Comparison of ENCODE assay signal across 9 cellular contexts in the genomic region with DNA sequence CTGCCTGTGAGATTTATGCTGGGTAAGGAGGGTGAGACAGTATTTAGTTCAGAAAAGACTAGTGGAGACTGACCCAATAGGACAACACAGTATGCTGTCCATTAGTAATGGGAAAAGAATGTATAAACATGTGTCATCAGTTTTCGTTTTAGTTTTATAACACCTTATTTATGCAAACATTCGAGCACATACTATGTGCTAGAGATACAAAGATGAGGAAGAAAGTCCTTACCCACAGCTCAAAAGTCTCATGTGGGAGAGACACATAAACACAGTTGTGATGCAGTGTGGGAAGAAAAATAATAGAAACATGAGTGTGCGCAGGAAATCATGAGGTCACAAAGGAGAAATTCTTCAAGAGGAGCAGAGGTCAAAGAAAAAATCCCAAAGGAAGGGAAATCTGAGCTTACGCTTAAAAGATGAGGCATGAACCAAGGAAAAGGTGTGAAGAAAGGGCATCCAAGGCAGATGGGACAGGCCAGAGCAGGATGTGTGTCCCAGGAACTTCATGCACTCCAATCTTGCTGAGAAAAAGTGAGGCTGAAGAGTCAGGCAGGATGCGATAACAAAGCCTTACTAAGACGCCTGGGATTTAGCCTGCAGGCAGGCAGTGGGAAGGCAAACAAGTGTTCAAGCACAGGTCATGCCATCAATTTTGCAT. TPM values are rescaled to one million over a fixed set of nuclear protein-coding genes. Genes with fewer than 3 reads are reported as not detected.
DNase-seq lines count a peak whose midpoint lies in the region; TF ChIP-seq lines count a peak whose summit lies in the region.
"Had no signal": no experiment of that assay in that cellular context is flagged by ENCODE, and none has a peak within 500 bp of the region (broad histone marks: within the 10 kb centered on the region; RNA-seq: fewer than 3 reads in every experiment).

No MANE protein-coding gene starts in this region.

- TF ChIP-seq EP300 in sigmoid colon (IDR thresholded peaks at IDR 0.05), result no peak

- H3K27me3 ChIP-seq in sigmoid colon (no peaks in the 10 kb centered on the region), thyroid gland (no peaks in the 10 kb centered on the region)

- H3K36me3 Mint-ChIP-seq in glutamatergic neuron (ENCODE audit: unreplicated experiment), result no peaks in the 10 kb centered on the region

- no peak for TF ChIP-seq CTCF in WI38 (IDR thresholded peaks at IDR 0.05; ENCODE audit: low read depth, low read length)
- no peak for TF ChIP-seq CTCF in glutamatergic neuron (IDR thresholded peaks at IDR 0.05; ENCODE audit: partially characterized antibody, unreplicated experiment)
- no peak for TF ChIP-seq CTCF in sigmoid colon (IDR thresholded peaks at IDR 0.05)
- no peak for TF ChIP-seq CTCF in thyroid gland (IDR thresholded peaks at IDR 0.05)

- peaks cover 0 to 19% (median 17%) of the 10 kb centered on the region in 4 donors for H3K4me1 ChIP-seq in sigmoid colon
- no peaks in the 10 kb centered on the region for H3K4me1 ChIP-seq in thyroid gland

- no peaks in the 10 kb centered on the region for H3K9me3 ChIP-seq in sigmoid colon
- H3K9me3 ChIP-seq in thyroid gland, result no peaks in the 10 kb centered on the region

- intact Hi-C loops in sigmoid colon (cut with DNase I) (no loop called here), thyroid gland (cut with DNase I) (no loop called here)

- H3K9me3 Mint-ChIP-seq in glutamatergic neuron (ENCODE audit: unreplicated experiment), result peaks cover 3% of the 10 kb centered on the region

- DNase-seq in H4 (ENCODE audit: low spot score) (peak; percentile 37), glutamatergic neuron (no peak), sigmoid colon (no peak), erythroblast (lab: John Stamatoyannopoulos, UW) (no peak), mucosa of gallbladder (ENCODE audit: low spot score) (no peak), NCI-H1694 (lab: John Stamatoyannopoulos, UW) (no peak), thyroid gland (no peak)
- DNase-seq: NCI-H510A had no signal

- TF ChIP-seq POLR2A in sigmoid colon (IDR thresholded peaks at IDR 0.05), result no peak
- no peak for TF ChIP-seq POLR2A in erythroblast (IDR thresholded peaks at IDR 0.05; ENCODE audit: low read length)
- TF ChIP-seq POLR2A in thyroid gland (IDR thresholded peaks at IDR 0.05), result no peak

- peaks cover 15% of the 10 kb centered on the region for H3K4me1 Mint-ChIP-seq in glutamatergic neuron (ENCODE audit: low read depth, unreplicated experiment)

- peak overlapping the region; percentile 69 to 84 (median 78) for H3K27ac ChIP-seq in sigmoid colon
- no peak overlapping the region for H3K27ac ChIP-seq in thyroid gland

- H3K27ac Mint-ChIP-seq in glutamatergic neuron (ENCODE audit: unreplicated experiment), result peak overlapping the region; percentile 57

- H3K36me3 ChIP-seq in sigmoid colon (peaks cover 0 to 6% (median 2%) of the 10 kb centered on the region in 4 donors), thyroid gland (peaks cover 0 to 8% of the 10 kb centered on the region in 2 donors)

- H3K4me3 Mint-ChIP-seq in glutamatergic neuron (ENCODE audit: unreplicated experiment), result no peak overlapping the region

- H3K4me3 ChIP-seq in WI38 (ENCODE audit: low read depth, low read length), result peak overlapping the region; percentile 39
- no peak overlapping the region for H3K4me3 ChIP-seq in sigmoid colon
- H3K4me3 ChIP-seq in thyroid gland (replicated peaks in 1 of 3), result no peak overlapping the region

- H3K27me3 Mint-ChIP-seq in glutamatergic neuron (ENCODE audit: unreplicated experiment), result no peaks in the 10 kb centered on the region

- WGBS in sigmoid colon, 2 donors, result 75 to 83% methylated on average over 6 of the region's 6 CpGs
- 86 to 87% methylated on average over 6 of the region's 6 CpGs for WGBS in thyroid gland, 2 donors

RNA-seq across cellular contexts. Expression of a gene that starts 8.1 kb away (rescaled TPM):
- total RNA-seq in H4 (2014; rRNA removed; shearing (Covaris generic)), result 20.8 and 38.1 TPM in 2 replicates
- total RNA-seq in glutamatergic neuron (ENCODE audit: unreplicated experiment), result 19.3 TPM
- 10 to 100 TPM; 12.9 to 23.5 (median 20.5) TPM for total RNA-seq in sigmoid colon
- polyA plus RNA-seq in sigmoid colon, result 10 to 100 TPM; 18.0 to 43.0 (median 22.8) TPM
- 12.4 TPM for total RNA-seq in mucosa of gallbladder
- 10 to 100 TPM; 24.6 to 48.9 (median 36.0) TPM for total RNA-seq in thyroid gland

Comparison
In these comparisons a context has a peak if more than half of its experiments do, and no peak if none do; other contexts are left out.
1. H3K27ac ChIP-seq: peak in sigmoid colon (4 of 4); none in thyroid gland (0 of 3).